ENCODE assay signal across 19 cellular contexts in the genomic region with DNA sequence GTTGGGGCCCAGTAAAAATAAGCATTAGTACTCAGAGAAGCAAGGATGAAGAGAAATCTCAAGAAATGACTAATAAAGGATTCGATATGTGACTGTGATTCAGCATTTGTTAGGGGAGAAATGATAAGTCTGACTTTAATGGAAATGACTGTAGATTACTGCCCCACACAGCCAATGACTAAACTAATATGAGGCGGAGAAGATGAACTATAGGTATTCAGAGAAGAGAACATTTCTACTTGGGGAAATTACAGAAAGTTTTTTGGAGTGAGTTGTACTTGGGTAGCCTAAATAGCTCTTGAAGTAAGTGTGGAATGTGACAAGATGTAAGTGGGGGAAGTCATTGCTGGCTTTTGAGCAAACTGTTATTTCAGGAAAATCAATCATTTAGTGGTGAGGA.
DNase-seq lines count a peak whose midpoint lies in the region; ATAC-seq and TF ChIP-seq lines count a peak whose summit lies in the region.
"Had no signal": no experiment of that assay in that cellular context is flagged by ENCODE, and none has a peak within 500 bp of the region (broad histone marks: within the 10 kb centered on the region; RNA-seq: fewer than 3 reads in every experiment).

No MANE protein-coding gene starts in this region.

- H2BK20ac ChIP-seq in IMR-90 (ENCODE audit: low read depth, low read length), result no peak overlapping the region

- H2BK5ac ChIP-seq in IMR-90 (ENCODE audit: low read depth, low read length, poor library complexity, severe bottlenecking), result no peak overlapping the region

- H4K5ac ChIP-seq in IMR-90 (ENCODE audit: low read depth, low read length), result no peak overlapping the region

- ATAC-seq in GM21390 (IDR thresholded peaks at IDR 0.05; ENCODE audit: unreplicated experiment) (peak; percentile 45), IMR-90 (ENCODE audit: low read depth) (no peak), HG02623 (IDR thresholded peaks at IDR 0.05; ENCODE audit: unreplicated experiment) (no peak)
- ATAC-seq: effector memory CD8-positive, alpha-beta T cell; mucosa of descending colon had no signal

- H3K9me3 ChIP-seq in IMR-90 (ENCODE audit: control insufficient read depth, insufficient read depth, low read length), result no peaks in the 10 kb centered on the region
- H3K9me3 ChIP-seq: HAP-1, mucosa of descending colon, thoracic aorta had no signal

- POLR2A ChIA-PET in IMR-90 (lab: Charles Lee; ENCODE audit: unreplicated experiment), result no interaction called here

- H2AK5ac ChIP-seq in IMR-90 (ENCODE audit: low read depth, low read length), result no peak overlapping the region

- no peak overlapping the region for H3K9ac ChIP-seq in IMR-90 (ENCODE audit: low read depth, low read length)

- DNase-seq in AG10803 (ENCODE audit: low read depth) (peak; percentile 29), IMR-90 (peak; percentile 11), kidney tubule cell (ENCODE audit: low spot score) (peak; percentile 3), amniotic stem cell (lab: John Stamatoyannopoulos, UW) (no peak), HT-29 (ENCODE audit: low spot score) (no peak), NCI-H1092 treated with DMSO at 0.1 percent for 48 hours (lab: John Stamatoyannopoulos, UW) (no peak)
- DNase-seq: activated CD4-positive, alpha-beta T cell treated with anti-CD3 and anti-CD28 coated beads, Interleukin-2, amount 10 ng/mL, durations not matched to agents 24 days and 14 days; activated naive CD4-positive, alpha-beta T cell treated with anti-CD3 and anti-CD28 coated beads for 36 hours; aorta; effector memory CD8-positive, alpha-beta T cell; mucosa of descending colon; NCI-H1105 treated with DMSO at 0.1 percent for 48 hours; NCI-H748 treated with DMSO at 0.1 percent for 48 hours; stimulated activated CD4-positive, alpha-beta T cell treated with anti-CD3 and anti-CD28 coated beads, Interleukin-12 subunit alpha, Interleukin-12 subunit beta, amount 100 ng/mL, for 4 hours; T-helper 1 cell had no signal

- intact Hi-C loops in IMR-90 (cut with micrococcal nuclease), result no loop called here

- no peak overlapping the region for H3K4ac ChIP-seq in IMR-90 (ENCODE audit: low read depth, low read length)

- no peak overlapping the region for H3K27ac ChIP-seq in IMR-90 (ENCODE audit: insufficient read depth, low read length)
- H3K27ac ChIP-seq: thoracic aorta had no signal

- no peak overlapping the region for H3K4me3 ChIP-seq in AG10803 (ENCODE audit: low read length)
- H3K4me3 ChIP-seq in IMR-90 (ENCODE audit: insufficient read depth, low read depth, low read length), result no peak overlapping the region
- H3K4me3 ChIP-seq: HAP-1, mucosa of descending colon, thoracic aorta had no signal

- H4K20me1 ChIP-seq in IMR-90 (ENCODE audit: insufficient read depth, low read length), result no peaks in the 10 kb centered on the region

- H3K79me1 ChIP-seq in IMR-90 (ENCODE audit: low read depth in 1 of 2, low read length in 2 of 2), result no peaks in the 10 kb centered on the region

- WGBS in IMR-90 (ENCODE audit: extremely low coverage in 2 of 2, insufficient read length in 1 of 2), 2 experiments, result no CpG with 5 or more reads among the region's 2 CpGs

- dilution Hi-C loops in IMR-90 (cut with HindIII; ENCODE audit: low sequenced_read_pairs, unreplicated experiment), result no loop called here

- H3K4me2 ChIP-seq in IMR-90 (ENCODE audit: low read depth, low read length), result no peak overlapping the region

- no peak overlapping the region for H2BK15ac ChIP-seq in IMR-90 (ENCODE audit: low read depth, low read length)

- no peaks in the 10 kb centered on the region for H3K36me3 ChIP-seq in IMR-90 (ENCODE audit: control insufficient read depth, insufficient read depth, low read length)
- H3K36me3 ChIP-seq: HAP-1, thoracic aorta had no signal

- H2AFZ ChIP-seq in IMR-90 (replicated peaks; ENCODE audit: low read length, poor library complexity), result no peak overlapping the region

- H3K27me3 ChIP-seq in IMR-90 (ENCODE audit: control insufficient read depth, insufficient read depth, low read length), result no peaks in the 10 kb centered on the region

- H3K4me1 ChIP-seq in IMR-90 (ENCODE audit: control insufficient read depth, insufficient read depth, low read length), result no peaks in the 10 kb centered on the region
- H3K4me1 ChIP-seq: HAP-1 had no signal

- no peak overlapping the region for H3K56ac ChIP-seq in IMR-90 (ENCODE audit: extremely low read depth, insufficient read depth, low read length)

- no peak overlapping the region for H4K91ac ChIP-seq in IMR-90 (ENCODE audit: insufficient read depth, low read depth, low read length)

- TF ChIP-seq CTCF in AG10803 (conservative IDR thresholded peaks at IDR 0.05; ENCODE audit: low read length) (no peak), IMR-90 (conservative IDR thresholded peaks at IDR 0.05; ENCODE audit: low read depth, low read length) (no peak)

- H3K9me1 ChIP-seq in IMR-90 (ENCODE audit: insufficient read depth, low read length), result no peaks in the 10 kb centered on the region

- H2AK9ac ChIP-seq in IMR-90 (replicated peaks; ENCODE audit: low read depth, low read length, poor library complexity), result no peak overlapping the region

- no peak overlapping the region for H3K23ac ChIP-seq in IMR-90 (ENCODE audit: low read depth, low read length)

- H3K18ac ChIP-seq in IMR-90 (ENCODE audit: low read depth, low read length), result no peak overlapping the region

- H3K14ac ChIP-seq in IMR-90 (replicated peaks; ENCODE audit: low read depth, low read length), result no peak overlapping the region

- no TSS peak for BruUV-seq in IMR-90 (replicated peaks; lab: Mats Ljungman, UMichigan)

- TF ChIP-seq RAD21 in IMR-90 (IDR thresholded peaks at IDR 0.05; ENCODE audit: low read length), result no peak

- CTCF ChIA-PET in IMR-90 (lab: Yijun Ruan, JAX), result no interaction called here

- no peak for TF ChIP-seq POLR2A in IMR-90 (IDR thresholded peaks at IDR 0.05; ENCODE audit: low read depth, low read length)

- H2BK120ac ChIP-seq in IMR-90 (ENCODE audit: low read depth, low read length), result no peak overlapping the region

- H4K8ac ChIP-seq in IMR-90 (ENCODE audit: low read depth in 2 of 2, low read length in 2 of 2), result no peak overlapping the region

- in situ Hi-C loops in IMR-90 (cut with MboI; ENCODE audit: low sequenced_read_pairs), result no loop called here

TF ChIP-seq in IMR-90, 13 proteins besides CTCF, POLR2A, EP300 and RAD21:
- TF ChIP-seq BHLHE40 (IDR thresholded peaks at IDR 0.05; ENCODE audit: low read depth, low read length), result no peak
- no peak for TF ChIP-seq MXI1 (IDR thresholded peaks at IDR 0.05; ENCODE audit: borderline replicate concordance, low read depth, low read length)
- no peak for TF ChIP-seq CHD1 (IDR thresholded peaks at IDR 0.05; ENCODE audit: low read depth, low read length)
- TF ChIP-seq, protein P1, sequence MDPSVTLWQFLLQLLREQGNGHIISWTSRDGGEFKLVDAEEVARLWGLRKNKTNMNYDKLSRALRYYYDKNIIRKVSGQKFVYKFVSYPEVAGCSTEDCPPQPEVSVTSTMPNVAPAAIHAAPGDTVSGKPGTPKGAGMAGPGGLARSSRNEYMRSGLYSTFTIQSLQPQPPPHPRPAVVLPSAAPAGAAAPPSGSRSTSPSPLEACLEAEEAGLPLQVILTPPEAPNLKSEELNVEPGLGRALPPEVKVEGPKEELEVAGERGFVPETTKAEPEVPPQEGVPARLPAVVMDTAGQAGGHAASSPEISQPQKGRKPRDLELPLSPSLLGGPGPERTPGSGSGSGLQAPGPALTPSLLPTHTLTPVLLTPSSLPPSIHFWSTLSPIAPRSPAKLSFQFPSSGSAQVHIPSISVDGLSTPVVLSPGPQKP (IDR thresholded peaks at IDR 0.05; ENCODE audit: borderline replicate concordance, low read depth, low read length), result no peak
- TF ChIP-seq RCOR1 (IDR thresholded peaks at IDR 0.05; ENCODE audit: insufficient replicate concordance, low read length), result no peak
- no peak for TF ChIP-seq RFX5 (IDR thresholded peaks at IDR 0.05; ENCODE audit: low read depth, low read length)
- TF ChIP-seq SMC3 (IDR thresholded peaks at IDR 0.05; ENCODE audit: low read depth, low read length), result no peak
- TF ChIP-seq, protein P2, sequence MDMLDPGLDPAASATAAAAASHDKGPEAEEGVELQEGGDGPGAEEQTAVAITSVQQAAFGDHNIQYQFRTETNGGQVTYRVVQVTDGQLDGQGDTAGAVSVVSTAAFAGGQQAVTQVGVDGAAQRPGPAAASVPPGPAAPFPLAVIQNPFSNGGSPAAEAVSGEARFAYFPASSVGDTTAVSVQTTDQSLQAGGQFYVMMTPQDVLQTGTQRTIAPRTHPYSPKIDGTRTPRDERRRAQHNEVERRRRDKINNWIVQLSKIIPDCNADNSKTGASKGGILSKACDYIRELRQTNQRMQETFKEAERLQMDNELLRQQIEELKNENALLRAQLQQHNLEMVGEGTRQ (IDR thresholded peaks at IDR 0.05; ENCODE audit: low read depth, low read length), result no peak
- no peak for TF ChIP-seq MAZ (IDR thresholded peaks at IDR 0.05; ENCODE audit: borderline replicate concordance, low read depth, low read length)
- no peak for TF ChIP-seq FOS (IDR thresholded peaks at IDR 0.05; ENCODE audit: low read depth, low read length)
- no peak for TF ChIP-seq MAFK (IDR thresholded peaks at IDR 0.05; ENCODE audit: low read depth, low read length)
- TF ChIP-seq NFE2L2 (IDR thresholded peaks at IDR 0.05; ENCODE audit: low read depth, low read length), result no peak

Comparison
In these comparisons a context has a peak if more than half of its experiments do, and no peak if none do; other contexts are left out.
1. DNase-seq: peak in AG10803 (single experiment), IMR-90 (single experiment) and kidney tubule cell (single experiment); none in amniotic stem cell (single experiment), HT-29 (single experiment) and NCI-H1092 treated with DMSO at 0.1 percent for 48 hours (single experiment).